In genomic region chr18:12890964-12891363, GRCh38 we compare ENCODE assay signal across 1 cellular context.
TF ChIP-seq lines count a peak whose summit lies in the region.

No MANE protein-coding gene starts in this region.

TF ChIP-seq in IMR-90, 13 proteins besides CTCF, POLR2A, EP300 and RAD21 (continued from another document):
- TF ChIP-seq SMC3 (IDR thresholded peaks at IDR 0.05; ENCODE audit: low read depth, low read length) (no peak), NFE2L2 (IDR thresholded peaks at IDR 0.05; ENCODE audit: low read depth, low read length) (no peak), ELK1 (IDR thresholded peaks at IDR 0.05; ENCODE audit: borderline replicate concordance, low read depth, low read length) (no peak)
